8 cellular contexts compared by ENCODE assay signal in the genomic region with DNA sequence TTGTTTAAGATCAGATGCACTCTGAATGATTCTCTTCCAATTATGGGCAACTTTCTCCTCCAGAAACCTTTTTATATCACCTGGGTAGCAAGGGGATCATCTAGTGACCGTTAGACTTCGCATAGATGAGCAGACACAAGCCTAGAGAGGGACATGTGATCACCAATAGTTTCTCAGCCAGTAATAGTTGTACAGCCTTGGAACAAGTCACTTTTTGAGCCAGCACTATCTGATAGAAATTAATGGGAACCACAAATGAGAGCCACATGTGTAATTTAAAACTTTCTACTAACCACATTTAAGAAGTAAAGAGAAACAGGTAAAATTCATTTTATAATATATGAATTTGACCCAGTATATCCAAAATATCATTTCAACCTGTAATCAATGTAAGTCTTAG. TPM values are rescaled to one million over a fixed set of nuclear protein-coding genes. Genes with fewer than 3 reads are reported as not detected.
DNase-seq lines count a peak whose midpoint lies in the region; ATAC-seq, FAIRE-seq and TF ChIP-seq lines count a peak whose summit lies in the region.

No MANE protein-coding gene starts in this region.

- CTCF ChIA-PET in BJ (lab: Yijun Ruan, JAX) = no interaction called here

- ATAC-seq in natural killer cell treated with Interleukin-12 subunit alpha and Interleukin-12 subunit beta and Interleukin-15 and Interleukin-18, amount 100 ng/mL, for 72 hours = no peak
- no peak for ATAC-seq in GM21619 (IDR thresholded peaks at IDR 0.05; ENCODE audit: unreplicated experiment)
- ATAC-seq in HG03342 (IDR thresholded peaks at IDR 0.05; ENCODE audit: unreplicated experiment) = no peak

- DNase-seq in BJ (ENCODE audit: low read depth) (no peak), bronchial epithelial cell (ENCODE audit: low read depth) (no peak), urothelium cell line (ENCODE audit: low spot score) (no peak), epidermal melanocyte (ENCODE audit: insufficient read length, low spot score) (no peak)
- DNase-seq in natural killer cell treated with Interleukin-12 subunit alpha and Interleukin-12 subunit beta and Interleukin-15 and Interleukin-18, amount 100 ng/mL, for 72 hours (ENCODE audit: low spot score) = no peak

- H3K27me3 Mint-ChIP-seq in IgD-negative memory B cell = peaks cover 5% of the 10 kb centered on the region
- H3K27me3 Mint-ChIP-seq in natural killer cell treated with Interleukin-12 subunit alpha and Interleukin-12 subunit beta and Interleukin-15 and Interleukin-18, amount 100 ng/mL, for 72 hours = peaks cover 16 to 25% of the 10 kb centered on the region in 2 donors

- H3K36me3 Mint-ChIP-seq in IgD-negative memory B cell = no peaks in the 10 kb centered on the region
- H3K36me3 Mint-ChIP-seq in natural killer cell treated with Interleukin-12 subunit alpha and Interleukin-12 subunit beta and Interleukin-15 and Interleukin-18, amount 100 ng/mL, for 72 hours = peaks cover 7% of the 10 kb centered on the region

- POLR2A ChIA-PET in BJ (lab: Charles Lee) = no interaction called here

- H3K9me3 Mint-ChIP-seq in IgD-negative memory B cell = no peaks in the 10 kb centered on the region
- no peaks in the 10 kb centered on the region for H3K9me3 Mint-ChIP-seq in natural killer cell treated with Interleukin-12 subunit alpha and Interleukin-12 subunit beta and Interleukin-15 and Interleukin-18, amount 100 ng/mL, for 72 hours

- peak overlapping the region; percentile 93 to 98 (median 98) for H3K4me3 Mint-ChIP-seq in IgD-negative memory B cell
- peak overlapping the region; percentile 96 for H3K4me3 Mint-ChIP-seq in natural killer cell treated with Interleukin-12 subunit alpha and Interleukin-12 subunit beta and Interleukin-15 and Interleukin-18, amount 100 ng/mL, for 72 hours

- peak overlapping the region; percentile 67 for H3K4me3 ChIP-seq in BJ (ENCODE audit: low read depth, low read length)
- H3K4me3 ChIP-seq in bronchial epithelial cell (ENCODE audit: low read depth, low read length) = peak overlapping the region; percentile 94

- H3K27me3 ChIP-seq in BJ (ENCODE audit: control insufficient read depth, insufficient read depth, low read length) = peaks cover 7% of the 10 kb centered on the region
- H3K27me3 ChIP-seq in bronchial epithelial cell (ENCODE audit: control insufficient read depth, insufficient read depth, low read length) = no peaks in the 10 kb centered on the region

- H3K36me3 ChIP-seq in BJ (ENCODE audit: control insufficient read depth, insufficient read depth, low read length) (no peaks in the 10 kb centered on the region), bronchial epithelial cell (ENCODE audit: control insufficient read depth, insufficient read depth, low read length) (no peaks in the 10 kb centered on the region)

- TF ChIP-seq CTCF in BJ (IDR thresholded peaks at IDR 0.05; ENCODE audit: insufficient read depth, low read depth, low read length) = no peak
- no peak for TF ChIP-seq CTCF in bronchial epithelial cell (IDR thresholded peaks at IDR 0.05; ENCODE audit: insufficient read depth, low read length, severe bottlenecking)

- peak overlapping the region in 2 of 3 donors; percentile 67 to 96 for H3K27ac Mint-ChIP-seq in IgD-negative memory B cell
- H3K27ac Mint-ChIP-seq in natural killer cell treated with Interleukin-12 subunit alpha and Interleukin-12 subunit beta and Interleukin-15 and Interleukin-18, amount 100 ng/mL, for 72 hours = peak overlapping the region; percentile 82 to 94

- FAIRE-seq in bronchial epithelial cell (lab: Jason Lieb, UNC) (no peak), urothelium cell line (lab: Jason Lieb, UNC) (no peak)

- peaks cover 20 to 25% (median 23%) of the 10 kb centered on the region in 3 donors for H3K4me1 Mint-ChIP-seq in IgD-negative memory B cell
- peaks cover 22 to 26% of the 10 kb centered on the region in 2 donors for H3K4me1 Mint-ChIP-seq in natural killer cell treated with Interleukin-12 subunit alpha and Interleukin-12 subunit beta and Interleukin-15 and Interleukin-18, amount 100 ng/mL, for 72 hours (ENCODE audit: low read depth in 2 of 2)

RNA-seq across cellular contexts. Expression of a gene that starts 0.6 kb away (rescaled TPM):
- polyA plus RNA-seq in BJ (2011; rRNA removed) (30.0 and 38.4 TPM in 2 replicates), IgD-negative memory B cell (119 TPM)
- 19.0 and 21.9 TPM in 2 replicates for polyA minus RNA-seq in BJ (2011; rRNA and poly(A)+ RNA removed)
- 27.1 and 30.0 TPM in 2 replicates for total RNA-seq in bronchial epithelial cell
- total RNA-seq in natural killer cell treated with Interleukin-12 subunit alpha and Interleukin-12 subunit beta and Interleukin-15 and Interleukin-18, amount 100 ng/mL, for 72 hours = 10 to 100 TPM; 80.9 to 95.9 TPM
